33 cellular contexts compared by ENCODE assay signal in genomic region chr4:150044517-150044916, GRCh38. TPM values are rescaled to one million over a fixed set of nuclear protein-coding genes. Genes with fewer than 3 reads are reported as not detected.
"Had no signal": no experiment of that assay in that cellular context is flagged by ENCODE, and none has a peak within 500 bp of the region (broad histone marks: within the 10 kb centered on the region; RNA-seq: fewer than 3 reads in every experiment).

No MANE protein-coding gene starts in this region.

- H3K4me3 Mint-ChIP-seq: naive thymus-derived CD8-positive, alpha-beta T cell; natural killer cell treated with Interleukin-12 subunit alpha and Interleukin-12 subunit beta and Interleukin-15 and Interleukin-18, amount 100 ng/mL, for 72 hours; nephron progenitor cell; neural crest cell; stimulated activated memory B cell treated with anti-CD40 and anti-IgM and Interleukin-4, amounts not matched to agents 10 μg/mL and 1 μg/mL and 100 μg/mL, for 72 hours; stimulated activated naive CD8-positive, alpha-beta T cell treated with anti-CD3 and anti-CD28 coated beads, Interleukin-15, amount 100 ng/mL, for 72 hours; type B pancreatic cell had no signal

- H3K9me3 Mint-ChIP-seq: nephron progenitor cell; neural crest cell; stimulated activated memory B cell treated with anti-CD40 and anti-IgM and Interleukin-4, amounts not matched to agents 10 μg/mL and 1 μg/mL and 100 μg/mL, for 72 hours; stimulated activated naive CD8-positive, alpha-beta T cell treated with anti-CD3 and anti-CD28 coated beads, Interleukin-15, amount 100 ng/mL, for 72 hours; type B pancreatic cell had no signal

- H3K27me3 ChIP-seq: neutrophil, ovary, testis, tibial artery, transverse colon, uterus had no signal

- H3K79me2 ChIP-seq: parathyroid adenoma had no signal

- H3K27ac ChIP-seq: neutrophil, ovary, parathyroid adenoma, psoas muscle, skin epidermis, spleen, suprapubic skin, testis, tibial artery, transverse colon, upper lobe of right lung, uterus had no signal

- DNase-seq: naive thymus-derived CD8-positive, alpha-beta T cell; nephron progenitor cell; occipital lobe; ovary; posterior cingulate gyrus; psoas muscle; right cardiac atrium; spleen; stimulated activated CD4-positive, alpha-beta T cell treated with anti-CD3 and anti-CD28 coated beads, Interleukin-12 subunit alpha, Interleukin-12 subunit beta, amount 100 ng/mL, for 4 hours; stimulated activated CD4-positive, alpha-beta T cell treated with anti-CD3 and anti-CD28 coated beads, Interleukin-1b, Interleukin-23, amount 100 ng/mL, for 48 hours; stimulated activated CD4-positive, alpha-beta T cell treated with anti-CD3 and anti-CD28 coated beads, Interleukin-4, amount 100 ng/mL, for 1 hour; stimulated activated CD4-positive, alpha-beta T cell treated with anti-CD3 and anti-CD28 coated beads, Interleukin-4, amount 100 ng/mL, for 4 hours; stimulated activated CD8-positive, alpha-beta memory T cell treated with anti-CD3 and anti-CD28 coated beads, Interleukin-4, amount 100 ng/mL, for 48 hours; stimulated activated naive CD4-positive, alpha-beta T cell; stimulated activated naive CD8-positive, alpha-beta T cell treated with anti-CD3 and anti-CD28 coated beads, Interleukin-15, amount 100 ng/mL, for 72 hours; stimulated activated naive CD8-positive, alpha-beta T cell treated with anti-CD3 and anti-CD28 coated beads, Interleukin-15, Interleukin-2, amounts not matched to agents 100 U/mL and 50 U/mL, for 24 hours; substantia nigra; testis; tibial artery; transverse colon; upper lobe of right lung; uterus had no signal

- H3K4me3 ChIP-seq: ovary, psoas muscle, skin epidermis, smooth muscle cell, spleen, suprapubic skin, testis, tibial artery, transverse colon, upper lobe of right lung, uterus had no signal

- H3K4me1 Mint-ChIP-seq: stimulated activated naive CD8-positive, alpha-beta T cell treated with anti-CD3 and anti-CD28 coated beads, Interleukin-15, amount 100 ng/mL, for 72 hours had no signal

- ATAC-seq: naive thymus-derived CD8-positive, alpha-beta T cell; natural killer cell treated with Interleukin-12 subunit alpha and Interleukin-12 subunit beta and Interleukin-15 and Interleukin-18, amount 100 ng/mL, for 72 hours; psoas muscle; right cardiac atrium; sciatic nerve; stimulated activated memory B cell treated with anti-CD40 and anti-IgM and Interleukin-4, amounts not matched to agents 10 μg/mL and 1 μg/mL and 100 μg/mL, for 72 hours; stimulated activated naive CD8-positive, alpha-beta T cell treated with anti-CD3 and anti-CD28 coated beads, Interleukin-15, amount 100 ng/mL, for 72 hours; stimulated activated naive CD8-positive, alpha-beta T cell treated with anti-CD3 and anti-CD28 coated beads, Interleukin-15, Interleukin-2, amounts not matched to agents 100 U/mL and 50 U/mL, for 24 hours; upper lobe of right lung had no signal

- H3K4me1 ChIP-seq: parathyroid adenoma, psoas muscle, suprapubic skin, testis, tibial artery, transverse colon, upper lobe of right lung, uterus had no signal

- H3K9ac ChIP-seq: parathyroid adenoma had no signal

- H3K4me2 ChIP-seq: smooth muscle cell had no signal

- H2AFZ ChIP-seq: parathyroid adenoma had no signal

- H3K9me3 ChIP-seq: neutrophil, ovary, psoas muscle, spleen, suprapubic skin, testis, tibial artery, transverse colon, upper lobe of right lung, uterus had no signal

- H3K36me3 Mint-ChIP-seq: naive thymus-derived CD8-positive, alpha-beta T cell; natural killer cell treated with Interleukin-12 subunit alpha and Interleukin-12 subunit beta and Interleukin-15 and Interleukin-18, amount 100 ng/mL, for 72 hours; stimulated activated memory B cell treated with anti-CD40 and anti-IgM and Interleukin-4, amounts not matched to agents 10 μg/mL and 1 μg/mL and 100 μg/mL, for 72 hours; type B pancreatic cell had no signal

- H3K36me3 ChIP-seq: neutrophil, ovary, spleen, suprapubic skin, tibial artery, transverse colon, upper lobe of right lung, uterus had no signal

- H3K27ac Mint-ChIP-seq: naive thymus-derived CD8-positive, alpha-beta T cell; natural killer cell treated with Interleukin-12 subunit alpha and Interleukin-12 subunit beta and Interleukin-15 and Interleukin-18, amount 100 ng/mL, for 72 hours; nephron progenitor cell; progenitor cell of endocrine pancreas; stimulated activated memory B cell treated with anti-CD40 and anti-IgM and Interleukin-4, amounts not matched to agents 10 μg/mL and 1 μg/mL and 100 μg/mL, for 72 hours; stimulated activated naive CD8-positive, alpha-beta T cell treated with anti-CD3 and anti-CD28 coated beads, Interleukin-15, amount 100 ng/mL, for 72 hours; type B pancreatic cell had no signal

RNA-seq across cellular contexts. Expression of gene DCLK2, which starts 33.7 kb away (rescaled TPM):
- total RNA-seq: naive thymus-derived CD8-positive, alpha-beta T cell had no signal
